In genomic region chr17:82458130-82458884, GRCh38 we compare ENCODE assay signal across 8 cellular contexts. TPM values are rescaled to one million over a fixed set of nuclear protein-coding genes. Genes with fewer than 3 reads are reported as not detected.
A peak's percentile ranks its signal among the peaks of the same experiment; 100 is the strongest.
DNase-seq lines count a peak whose midpoint lies in the region; ATAC-seq and TF ChIP-seq lines count a peak whose summit lies in the region.

NARF (plus strand) TSS chr17:82458741; CDS start chr17:82458804, 63 bp downstream.

- H3K4me1 ChIP-seq in parathyroid adenoma (peaks cover 7% of the 10 kb centered on the region), tibial nerve (peaks cover 0 to 42% (median 19%) of the 10 kb centered on the region in 4 donors)

- H3K9me3 ChIP-seq in parathyroid adenoma (ENCODE audit: control insufficient read depth, low read length): no peaks in the 10 kb centered on the region
- H3K9me3 ChIP-seq in tibial nerve: no peaks in the 10 kb centered on the region

- WGBS in tibial nerve, 2 donors: 0 to 1% methylated on average over 16 to 33 of the region's 90 CpGs

- peak; percentile 98 to 99 for TF ChIP-seq POLR2A in tibial nerve (IDR thresholded peaks at IDR 0.05)

- peak within 1 kb of the TSS; percentile 95 for H3K4me2 ChIP-seq in parathyroid adenoma (ENCODE audit: low read length)

- intact Hi-C loops in Right ventricle myocardium superior (cut with DNase I): no loop called here

- TF ChIP-seq CTCF in GM12864 (IDR thresholded peaks at IDR 0.05; ENCODE audit: low read depth, low read length, missing control alignments): no peak
- no peak for TF ChIP-seq CTCF in parathyroid adenoma (IDR thresholded peaks at IDR 0.05)
- peak in 2 of 5 experiments; percentile 52 to 62 for TF ChIP-seq CTCF in tibial nerve (IDR thresholded peaks at IDR 0.05)

- peak within 1 kb of the TSS; percentile 87 for H2AFZ ChIP-seq in parathyroid adenoma

- H3K27me3 ChIP-seq in parathyroid adenoma (ENCODE audit: control insufficient read depth, insufficient read depth, low read length): no peaks in the 10 kb centered on the region
- no peaks in the 10 kb centered on the region for H3K27me3 ChIP-seq in tibial nerve

- peak within 1 kb of the TSS; percentile 99 for H3K9ac ChIP-seq in parathyroid adenoma

- ATAC-seq in HG02759 (IDR thresholded peaks at IDR 0.05; ENCODE audit: unreplicated experiment) (peak; percentile 92), Right ventricle myocardium superior (ENCODE audit: poor library complexity) (peak; percentile 98)

- DNase-seq in GM12864 (ENCODE audit: low read depth) (peak; percentile 92), NCI-H1417 (lab: John Stamatoyannopoulos, UW) (peak; percentile 98 to 99 (median 98)), SW 1271 (lab: John Stamatoyannopoulos, UW) (peak; percentile 93 to 97), Right ventricle myocardium superior (peak; percentile 99), tibial nerve (ENCODE audit: low spot score in 2 of 2) (peak; percentile 92 to 93)
- DNase-seq in activated naive CD8-positive, alpha-beta T cell treated with anti-CD3 and anti-CD28 coated beads, Interleukin-2, amount 50 U/mL, for 16 hours (ENCODE audit: low read depth, low spot score): peak; percentile 85

- peaks cover 8% of the 10 kb centered on the region for H3K79me2 ChIP-seq in parathyroid adenoma

- peak within 1 kb of the TSS; percentile 84 for H3K4me3 ChIP-seq in GM12864 (ENCODE audit: low read depth, low read length)
- peak within 1 kb of the TSS; percentile 99 for H3K4me3 ChIP-seq in parathyroid adenoma (ENCODE audit: low read depth, low read length)
- H3K4me3 ChIP-seq in tibial nerve: peak within 1 kb of the TSS; percentile 74 to 99 (median 90)

- TF ChIP-seq EP300 in tibial nerve (IDR thresholded peaks at IDR 0.05): peak; percentile 3 to 98

- H3K36me3 ChIP-seq in parathyroid adenoma (ENCODE audit: control insufficient read depth, insufficient read depth, low read length) (no peaks in the 10 kb centered on the region), tibial nerve (peaks cover 0 to 32% (median 14%) of the 10 kb centered on the region in 3 donors)

- H3K27ac ChIP-seq in parathyroid adenoma (peak within 1 kb of the TSS; percentile 99), tibial nerve (peak within 1 kb of the TSS; percentile 100)

RNA-seq across cellular contexts. Expression of gene NARF, which starts in this region (rescaled TPM):
- total RNA-seq in Right ventricle myocardium superior (73.4 TPM), tibial nerve (10 to 100 TPM; 25.8 to 79.2 (median 59.9) TPM)

Comparison
In these comparisons a context has a peak if more than half of its experiments do, and no peak if none do; other contexts are left out.
1. Peak in every context shown above with its lines: DNase-seq, ATAC-seq, H3K4me3 ChIP-seq and H3K27ac ChIP-seq.